In genomic region chr1:59914791-59915190, GRCh38 we compare ENCODE assay signal across 2 cellular contexts. TPM values are rescaled to one million over a fixed set of nuclear protein-coding genes. Genes with fewer than 3 reads are reported as not detected.
"Had no signal": no experiment of that assay in that cellular context is flagged by ENCODE, and none has a peak within 500 bp of the region (broad histone marks: within the 10 kb centered on the region; RNA-seq: fewer than 3 reads in every experiment).

No MANE protein-coding gene starts in this region.

RNA-seq across cellular contexts. Expression of gene CYP2J2, which starts 11.8 kb away (rescaled TPM):
- total RNA-seq: natural killer cell treated with Interleukin-12 subunit alpha and Interleukin-12 subunit beta and Interleukin-15 and Interleukin-18, amount 100 ng/mL, for 72 hours; posterior vena cava had no signal
